16 cellular contexts compared by ENCODE assay signal in the genomic region with DNA sequence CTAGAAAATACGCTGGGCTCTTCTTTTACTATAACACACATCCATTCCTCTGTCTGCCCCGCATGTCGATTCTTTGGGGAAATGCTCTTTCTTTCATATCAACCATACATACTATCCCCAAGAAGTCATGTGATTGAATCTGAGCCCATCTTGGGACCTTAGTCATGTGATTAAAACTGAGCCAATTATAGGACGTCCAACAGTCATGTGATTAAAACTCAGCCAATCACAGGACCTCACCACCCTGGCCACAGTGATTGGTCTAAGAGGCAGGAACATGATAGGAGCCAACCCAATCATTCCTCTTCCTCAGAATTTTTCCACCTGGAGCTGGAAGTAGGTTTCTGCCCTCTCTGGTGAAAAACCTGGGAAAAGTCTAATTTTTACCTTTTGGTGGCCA.
DNase-seq lines count a peak whose midpoint lies in the region; ATAC-seq, FAIRE-seq and TF ChIP-seq lines count a peak whose summit lies in the region.
"Had no signal": no experiment of that assay in that cellular context is flagged by ENCODE, and none has a peak within 500 bp of the region (broad histone marks: within the 10 kb centered on the region; RNA-seq: fewer than 3 reads in every experiment).

No MANE protein-coding gene starts in this region.

- WGBS in GM12878 (ENCODE audit: insufficient coverage, insufficient replicate concordance, low lambda C conversion rate, missing lambda C conversion rate), result 63% methylated on average over 4 of the region's 4 CpGs
- WGBS in neuronal stem cell (ENCODE audit: extremely low coverage in 2 of 2, insufficient read length in 2 of 2, insufficient replicate concordance in 1 of 2), 2 donors, result no CpG with 5 or more reads among the region's 4 CpGs

- H2AFZ ChIP-seq in GM12878 (ENCODE audit: control insufficient read depth, low read depth, low read length) (no peak overlapping the region), neuronal stem cell (ENCODE audit: low read length) (peak overlapping the region; percentile 1)

- H3K79me2 ChIP-seq in GM12878 (ENCODE audit: control insufficient read depth, insufficient read depth, low read length), result no peaks in the 10 kb centered on the region

- no peak overlapping the region for H2BK15ac ChIP-seq in neuronal stem cell (ENCODE audit: low read length)

- no peaks in the 10 kb centered on the region for H3K79me1 ChIP-seq in neuronal stem cell (ENCODE audit: low read depth, low read length)

- RAD21 ChIA-PET in GM12878 (lab: Charles Lee; ENCODE audit: unreplicated experiment), result no interaction called here

- no peaks in the 10 kb centered on the region for H3K9me3 ChIP-seq in GM12878 (replicated peaks; ENCODE audit: control insufficient read depth, insufficient read depth, low read length)
- no peaks in the 10 kb centered on the region for H3K9me3 ChIP-seq in neuronal stem cell (replicated peaks in 1 of 2; ENCODE audit: control insufficient read depth in 2 of 2, insufficient read depth in 1 of 2, low read depth in 1 of 2, low read length in 2 of 2)
- H3K9me3 ChIP-seq: Caco-2, HAP-1 had no signal

- no peak for TF ChIP-seq CTCF in GM12878 (IDR thresholded peaks at IDR 0.05 in 2 of 3, conservative IDR thresholded peaks at IDR 0.05 in 1 of 3; ENCODE audit: control insufficient read depth in 2 of 3, extremely low read depth in 1 of 3, insufficient read depth in 1 of 3, low read depth in 3 of 3, low read length in 3 of 3)

- CTCF ChIA-PET in GM12878 (lab: Yijun Ruan, JAX), result no interaction called here

- no peaks in the 10 kb centered on the region for H3K36me3 ChIP-seq in GM12878 (ENCODE audit: control insufficient read depth in 2 of 2, insufficient read depth in 2 of 2, low read length in 1 of 2)
- H3K36me3 ChIP-seq in neuronal stem cell (replicated peaks in 1 of 2; ENCODE audit: control insufficient read depth in 2 of 2, insufficient read depth in 2 of 2, low read length in 2 of 2), result no peaks in the 10 kb centered on the region
- H3K36me3 ChIP-seq: HAP-1 had no signal

- ATAC-seq in GM12878 (no peak), left colon (no peak)

- H3K27me3 ChIP-seq in GM12878 (replicated peaks in 1 of 2; ENCODE audit: control insufficient read depth in 2 of 2, insufficient read depth in 2 of 2, low read length in 1 of 2) (no peaks in the 10 kb centered on the region), neuronal stem cell (ENCODE audit: control insufficient read depth in 3 of 3, insufficient read depth in 3 of 3, low read depth in 1 of 3, low read length in 3 of 3) (peaks cover 0 to 2% (median 0%) of the 10 kb centered on the region in 3 experiments)

- H3K4me2 ChIP-seq in GM12878 (ENCODE audit: control insufficient read depth, insufficient read depth), result no peak overlapping the region
- no peak overlapping the region for H3K4me2 ChIP-seq in neuronal stem cell (ENCODE audit: insufficient read depth, low read length, poor library complexity, severe bottlenecking)
- H3K4me2 ChIP-seq: KMS-11 had no signal

- BruUV-seq in GM12878 (replicated peaks; lab: Mats Ljungman, UMichigan), result no TSS peak

- POLR2A ChIA-PET in GM12878 (lab: Charles Lee), result no interaction called here

- H3K27ac ChIP-seq in GM12878 (ENCODE audit: control insufficient read depth, insufficient read depth) (no peak overlapping the region), neuronal stem cell (replicated peaks; ENCODE audit: low read length) (no peak overlapping the region)
- H3K27ac ChIP-seq: KMS-11 had no signal

- TF ChIP-seq RAD21 in GM12878 (IDR thresholded peaks at IDR 0.05; ENCODE audit: insufficient read depth, low read depth, low read length), result no peak

- no peak overlapping the region for H3K23ac ChIP-seq in neuronal stem cell (ENCODE audit: low read depth, low read length, poor library complexity)

- no peak overlapping the region for H3K14ac ChIP-seq in neuronal stem cell (ENCODE audit: low read length)

- H3K4me3 ChIP-seq in GM12878 (no peak overlapping the region), neuronal stem cell (ENCODE audit: low read length in 2 of 2) (no peak overlapping the region)
- H3K4me3 ChIP-seq: HAP-1 had no signal

- H4K8ac ChIP-seq in neuronal stem cell (ENCODE audit: low read depth, low read length), result no peak overlapping the region

- H2BK12ac ChIP-seq in neuronal stem cell (ENCODE audit: low read length), result no peak overlapping the region

- H4K91ac ChIP-seq in neuronal stem cell (ENCODE audit: low read depth, low read length, poor library complexity), result no peak overlapping the region

- H3K9ac ChIP-seq in GM12878 (ENCODE audit: control insufficient read depth, insufficient read depth, low read length), result no peak overlapping the region
- H3K9ac ChIP-seq in neuronal stem cell (ENCODE audit: low read depth, low read length, poor library complexity), result no peak overlapping the region
- H3K9ac ChIP-seq: KMS-11 had no signal

- in situ Hi-C loops in Caki2 (cut with HindIII; ENCODE audit: low pct_unique_long_range_greater_than_20kb, low sequenced_read_pairs) (no loop called here), GM12878 (cut with MboI) (no loop called here)

- intact Hi-C loops in GM12878 (cut with micrococcal nuclease; ENCODE audit: unreplicated experiment) (no loop called here), left colon (cut with DNase I, micrococcal nuclease) (no loop called here)

- no peak for FAIRE-seq in GM12878 (lab: Jason Lieb, UNC)
- FAIRE-seq in GM12891 (lab: Jason Lieb, UNC), result no peak
- FAIRE-seq: G401.6, GM19239 had no signal

- H2AK5ac ChIP-seq in neuronal stem cell (ENCODE audit: low read depth, low read length), result no peak overlapping the region

- TF ChIP-seq POLR2A in GM12878 (IDR thresholded peaks at IDR 0.05; ENCODE audit: low read depth, low read length), result no peak
- no peak for TF ChIP-seq POLR2A in GM12891 (IDR thresholded peaks at IDR 0.05; ENCODE audit: low read depth, low read length)

- H3K4ac ChIP-seq in neuronal stem cell (ENCODE audit: low read length), result no peak overlapping the region

- DNase-seq in Caki2 (ENCODE audit: low read depth), result peak; percentile 25
- peak; percentile 36 for DNase-seq in HT1080 (ENCODE audit: low read depth)
- no peak for DNase-seq in GM12878 (ENCODE audit: low read depth, low spot score)
- DNase-seq in neuronal stem cell (ENCODE audit: low spot score), result no peak
- DNase-seq in GM12891 (ENCODE audit: insufficient read length, low spot score), result no peak
- DNase-seq in left colon, result no peak
- DNase-seq in stimulated activated CD8-positive, alpha-beta memory T cell treated with anti-CD3 and anti-CD28 coated beads, Interleukin-4, amount 100 ng/mL, for 48 hours, result no peak
- DNase-seq: Caco-2; CD8-positive, alpha-beta memory T cell; DMS79 treated with DMSO at 0.1 percent for 48 hours; EL; GOT3 had no signal

- H3K4me1 ChIP-seq in GM12878 (ENCODE audit: control insufficient read depth, insufficient read depth, low read length) (no peaks in the 10 kb centered on the region), neuronal stem cell (ENCODE audit: control insufficient read depth in 2 of 2, insufficient read depth in 1 of 2, low read depth in 1 of 2, low read length in 2 of 2) (no peaks in the 10 kb centered on the region)
- H3K4me1 ChIP-seq: Caco-2, HAP-1 had no signal

- no peak overlapping the region for H2BK120ac ChIP-seq in neuronal stem cell (ENCODE audit: low read depth, low read length)

- H4K20me1 ChIP-seq in GM12878 (ENCODE audit: control insufficient read depth, insufficient read depth), result no peaks in the 10 kb centered on the region

- H2BK5ac ChIP-seq in neuronal stem cell (ENCODE audit: low read length), result no peak overlapping the region

- SMC1A ChIA-PET in GM12878 (lab: Charles Lee; ENCODE audit: uncharacterized antibody, unreplicated experiment), result no interaction called here

- no peak overlapping the region for H3K18ac ChIP-seq in neuronal stem cell (ENCODE audit: low read length)

- no peak for TF ChIP-seq EP300 in GM12878 (IDR thresholded peaks at IDR 0.05; ENCODE audit: borderline replicate concordance in 1 of 2, control insufficient read depth in 1 of 2, low read depth in 2 of 2, low read length in 2 of 2)

TF ChIP-seq in GM12878, 131 proteins besides CTCF, POLR2A, EP300 and RAD21:
- TF ChIP-seq, protein P1, sequence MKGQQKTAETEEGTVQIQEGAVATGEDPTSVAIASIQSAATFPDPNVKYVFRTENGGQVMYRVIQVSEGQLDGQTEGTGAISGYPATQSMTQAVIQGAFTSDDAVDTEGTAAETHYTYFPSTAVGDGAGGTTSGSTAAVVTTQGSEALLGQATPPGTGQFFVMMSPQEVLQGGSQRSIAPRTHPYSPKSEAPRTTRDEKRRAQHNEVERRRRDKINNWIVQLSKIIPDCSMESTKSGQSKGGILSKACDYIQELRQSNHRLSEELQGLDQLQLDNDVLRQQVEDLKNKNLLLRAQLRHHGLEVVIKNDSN (IDR thresholded peaks at IDR 0.05; ENCODE audit: borderline replicate concordance, extremely low read length, insufficient read depth, low read depth, low read length), result peak; percentile 2
- no peak for TF ChIP-seq TCF7 (IDR thresholded peaks at IDR 0.05; ENCODE audit: borderline replicate concordance)

TF ChIP-seq in GM12891, 5 proteins besides CTCF, POLR2A, EP300 and RAD21:
- no peak for TF ChIP-seq TAF1 (IDR thresholded peaks at IDR 0.05; ENCODE audit: low read depth, low read length)
- no peak for TF ChIP-seq POLR2AphosphoS5 (IDR thresholded peaks at IDR 0.05; ENCODE audit: low read depth, low read length)
- TF ChIP-seq PAX5 (IDR thresholded peaks at IDR 0.05; ENCODE audit: insufficient read depth, low read length, severe bottlenecking), result no peak
- no peak for TF ChIP-seq POU2F2 (IDR thresholded peaks at IDR 0.05; ENCODE audit: low read depth, low read length)
- no peak for TF ChIP-seq SPI1 (IDR thresholded peaks at IDR 0.05; ENCODE audit: low read depth, low read length)

Comparison
In these comparisons a context has a peak if more than half of its experiments do, and no peak if none do; other contexts are left out.
1. DNase-seq: peak in Caki2 (single experiment) and HT1080 (single experiment); none in GM12878 (single experiment), neuronal stem cell (single experiment), GM12891 (single experiment), left colon (0 of 2) and stimulated activated CD8-positive, alpha-beta memory T cell treated with anti-CD3 and anti-CD28 coated beads, Interleukin-4, amount 100 ng/mL, for 48 hours (single experiment).